ENCODE assay signal across 14 cellular contexts in the genomic region with DNA sequence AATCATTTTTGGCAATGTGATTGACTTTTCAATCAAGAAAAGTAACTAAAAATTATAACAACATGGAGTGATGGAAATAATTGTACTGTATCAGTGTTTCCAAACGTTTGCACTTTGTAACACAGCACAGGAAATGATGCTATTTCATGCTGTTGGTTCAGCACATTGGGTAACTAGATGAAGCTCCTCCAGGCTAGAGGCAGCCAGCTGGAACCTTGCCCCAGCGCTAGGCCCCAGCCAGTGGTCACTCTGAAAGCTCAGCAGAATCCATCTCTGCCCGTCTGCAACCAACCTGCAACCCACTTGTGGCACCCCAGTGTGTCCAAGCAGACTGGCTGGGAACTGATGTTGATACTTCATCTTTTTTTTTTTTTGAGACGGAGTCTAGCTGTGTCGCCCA. TPM values are rescaled to one million over a fixed set of nuclear protein-coding genes. Genes with fewer than 3 reads are reported as not detected.
DNase-seq lines count a peak whose midpoint lies in the region; ATAC-seq, FAIRE-seq and TF ChIP-seq lines count a peak whose summit lies in the region.
"Had no signal": no experiment of that assay in that cellular context is flagged by ENCODE, and none has a peak within 500 bp of the region (broad histone marks: within the 10 kb centered on the region; RNA-seq: fewer than 3 reads in every experiment).

No MANE protein-coding gene starts in this region.

- no peak for TF ChIP-seq POLR2A in GM12891 (IDR thresholded peaks at IDR 0.05; ENCODE audit: low read depth, low read length)
- no peak for TF ChIP-seq POLR2A in ovary (IDR thresholded peaks at IDR 0.05)

- TF ChIP-seq CTCF in ovary (IDR thresholded peaks at IDR 0.05): no peak

- no peak overlapping the region for H3K4me3 ChIP-seq in ovary
- H3K4me3 ChIP-seq: upper lobe of left lung had no signal

- DNase-seq in GM12891 (ENCODE audit: insufficient read length, low spot score): no peak
- peak; percentile 31 for DNase-seq in RCC 7860 (ENCODE audit: low spot score)
- peak; percentile 55 for DNase-seq in fibroblast of the conjunctiva (ENCODE audit: low read depth)
- DNase-seq in ovary: peak in 3 of 5 donors; percentile 30 to 45 (median 32)
- DNase-seq in NK-92 (lab: John Stamatoyannopoulos, UW; ENCODE audit: unreplicated experiment): no peak
- DNase-seq: activated CD4-positive, CD25-positive, alpha-beta regulatory T cell treated with anti-CD3 and anti-CD28 coated beads, Interleukin-2, amount 50 U/mL, for 72 hours; HFFc6; NCI-H524 had no signal

- no peaks in the 10 kb centered on the region for H3K4me1 ChIP-seq in ovary (ENCODE audit: insufficient read depth)
- H3K4me1 ChIP-seq: upper lobe of left lung had no signal

- H3K27ac ChIP-seq in ovary: no peak overlapping the region

- no peak for FAIRE-seq in GM12891 (lab: Jason Lieb, UNC)
- FAIRE-seq in RCC 7860 (lab: Jason Lieb, UNC): no peak
- FAIRE-seq: endometrium, islet of Langerhans had no signal

- H3K27me3 ChIP-seq in ovary: no peaks in the 10 kb centered on the region
- H3K27me3 ChIP-seq: upper lobe of left lung had no signal

- intact Hi-C loops in ovary (cut with DNase I): no loop called here

- WGBS in ovary, 3 donors: 77 to 81% (median 78%) methylated on average over 5 of the region's 5 CpGs

- ATAC-seq in GM21515 (IDR thresholded peaks at IDR 0.05; ENCODE audit: unreplicated experiment) (no peak), GM21360 (IDR thresholded peaks at IDR 0.05; ENCODE audit: unreplicated experiment) (no peak)
- ATAC-seq: SK-N-SH treated with all-trans-retinoic acid at 6 μM for 48 hours had no signal

- no peaks in the 10 kb centered on the region for H3K36me3 ChIP-seq in ovary

- TF ChIP-seq EP300 in ovary (IDR thresholded peaks at IDR 0.05): no peak

- no peaks in the 10 kb centered on the region for H3K9me3 ChIP-seq in ovary
- H3K9me3 ChIP-seq: upper lobe of left lung had no signal

TF ChIP-seq in GM12891, 5 proteins besides CTCF, POLR2A, EP300 and RAD21:
- TF ChIP-seq SPI1 (IDR thresholded peaks at IDR 0.05; ENCODE audit: low read depth, low read length) (no peak), PAX5 (IDR thresholded peaks at IDR 0.05; ENCODE audit: insufficient read depth, low read length, severe bottlenecking) (peak; percentile 42)
TF ChIP-seq in GM12891: peak in this region for 1.

RNA-seq across cellular contexts. Expression of a gene that starts 15.3 kb away (rescaled TPM):
- 26.4 TPM for polyA plus RNA-seq in GM12891 (2012; ENCODE audit: low read depth, missing spikeins)
- total RNA-seq in ovary: 10 to 100 TPM; 32.2 to 50.0 (median 42.4) TPM
- 10 to 100 TPM; 41.8 to 58.8 TPM for polyA plus RNA-seq in ovary

RNA-seq across cellular contexts. Expression of a gene that starts 15.3 kb away (rescaled TPM):
- polyA plus RNA-seq in GM12891 (2012; ENCODE audit: low read depth, missing spikeins): 36.6 TPM
- 10 to 100 TPM; 27.2 to 35.4 (median 31.2) TPM for total RNA-seq in ovary
- polyA plus RNA-seq in ovary: 10 to 100 TPM; 33.6 to 42.5 TPM

Comparison
In these comparisons a context has a peak if more than half of its experiments do, and no peak if none do; other contexts are left out.
1. DNase-seq: peak in RCC 7860 (single experiment), fibroblast of the conjunctiva (single experiment) and ovary (3 of 5); none in GM12891 (single experiment) and NK-92 (single experiment).